In genomic region chr14:69249603-69250002, GRCh38 we compare ENCODE assay signal across 27 cellular contexts. TPM values are rescaled to one million over a fixed set of nuclear protein-coding genes. Genes with fewer than 3 reads are reported as not detected.
"Had no signal": no experiment of that assay in that cellular context is flagged by ENCODE, and none has a peak within 500 bp of the region (broad histone marks: within the 10 kb centered on the region; RNA-seq: fewer than 3 reads in every experiment).

No MANE protein-coding gene starts in this region.

- H3K9ac ChIP-seq: neural progenitor cell had no signal

- H3K79me2 ChIP-seq: hepatocyte had no signal

- H3K36me3 Mint-ChIP-seq: memory B cell; naive B cell; natural killer cell; stimulated activated memory B cell treated with anti-CD40 and anti-IgM and Interleukin-4, amounts not matched to agents 10 μg/mL and 1 μg/mL and 100 μg/mL, for 72 hours had no signal

- H3K27me3 Mint-ChIP-seq: progenitor cell of endocrine pancreas had no signal

- H3K9me3 Mint-ChIP-seq: memory B cell; naive B cell; natural killer cell; nephron progenitor cell; neural progenitor cell; stimulated activated memory B cell treated with anti-CD40 and anti-IgM and Interleukin-4, amounts not matched to agents 10 μg/mL and 1 μg/mL and 100 μg/mL, for 72 hours; stimulated activated naive CD8-positive, alpha-beta T cell treated with anti-CD3 and anti-CD28 coated beads, Interleukin-15, amount 100 ng/mL, for 72 hours had no signal

- H2AFZ ChIP-seq: hepatocyte, neural progenitor cell had no signal

- H3K27ac Mint-ChIP-seq: memory B cell; naive B cell; natural killer cell; nephron progenitor cell; neural progenitor cell; progenitor cell of endocrine pancreas; stimulated activated memory B cell treated with anti-CD40 and anti-IgM and Interleukin-4, amounts not matched to agents 10 μg/mL and 1 μg/mL and 100 μg/mL, for 72 hours had no signal

- H3K4me1 Mint-ChIP-seq: memory B cell; naive B cell; natural killer cell; stimulated activated memory B cell treated with anti-CD40 and anti-IgM and Interleukin-4, amounts not matched to agents 10 μg/mL and 1 μg/mL and 100 μg/mL, for 72 hours; stimulated activated naive CD8-positive, alpha-beta T cell treated with anti-CD3 and anti-CD28 coated beads, Interleukin-15, amount 100 ng/mL, for 72 hours had no signal

- H3K27me3 ChIP-seq: heart right ventricle, hepatocyte, neural progenitor cell, ovary, sigmoid colon, tibial nerve, upper lobe of left lung had no signal

- DNase-seq: heart right ventricle; islet precursor cell; left ventricle myocardium inferior; midbrain; mucosa of descending colon; naive B cell; natural killer cell; nephron progenitor cell; ovary; right cardiac atrium; sigmoid colon; stimulated activated CD4-positive, alpha-beta T cell treated with anti-CD3 and anti-CD28 coated beads, Interleukin-1b, Interleukin-23, amount 100 ng/mL, for 48 hours; stimulated activated CD4-positive, alpha-beta T cell treated with anti-CD3 and anti-CD28 coated beads, Interleukin-2, amount 100 ng/mL, for 48 hours; stimulated activated CD4-positive, alpha-beta T cell treated with anti-CD3 and anti-CD28 coated beads, Interleukin-4, amount 100 ng/mL, for 4 hours; stimulated activated CD8-positive, alpha-beta memory T cell treated with anti-CD3 and anti-CD28 coated beads, Interleukin-4, amount 100 ng/mL, for 48 hours; stimulated activated naive CD4-positive, alpha-beta T cell treated with Interleukin-2 at 50 U/mL for 16 hours; stimulated activated naive CD8-positive, alpha-beta T cell treated with anti-CD3 and anti-CD28 coated beads, Interleukin-15, amount 100 ng/mL, for 72 hours; substantia nigra; upper lobe of left lung had no signal

- H3K4me3 Mint-ChIP-seq: memory B cell; naive B cell; natural killer cell; nephron progenitor cell; neural progenitor cell; stimulated activated memory B cell treated with anti-CD40 and anti-IgM and Interleukin-4, amounts not matched to agents 10 μg/mL and 1 μg/mL and 100 μg/mL, for 72 hours; stimulated activated naive CD8-positive, alpha-beta T cell treated with anti-CD3 and anti-CD28 coated beads, Interleukin-15, amount 100 ng/mL, for 72 hours had no signal

- H3K4me2 ChIP-seq: hepatocyte, neural progenitor cell, smooth muscle cell had no signal

- H3K36me3 ChIP-seq: heart right ventricle, left ventricle myocardium inferior, neural progenitor cell, ovary, sigmoid colon, tibial nerve, upper lobe of left lung had no signal

- H3K4me3 ChIP-seq: heart right ventricle, hepatocyte, left ventricle myocardium inferior, lung, mucosa of descending colon, neural progenitor cell, ovary, sigmoid colon, smooth muscle cell, tibial nerve, upper lobe of left lung had no signal

- H3K4me1 ChIP-seq: neural progenitor cell, upper lobe of left lung had no signal

- H3K27ac ChIP-seq: heart right ventricle, hepatocyte, left ventricle myocardium inferior, neural progenitor cell, ovary, sigmoid colon, upper lobe of left lung had no signal

- H3K9me3 ChIP-seq: heart right ventricle, left ventricle myocardium inferior, mucosa of descending colon, ovary, sigmoid colon, tibial nerve, upper lobe of left lung had no signal

RNA-seq across cellular contexts. Expression of gene GALNT16, which starts 10.4 kb away (rescaled TPM):
- total RNA-seq: natural killer cell had no signal
